In the genomic region with DNA sequence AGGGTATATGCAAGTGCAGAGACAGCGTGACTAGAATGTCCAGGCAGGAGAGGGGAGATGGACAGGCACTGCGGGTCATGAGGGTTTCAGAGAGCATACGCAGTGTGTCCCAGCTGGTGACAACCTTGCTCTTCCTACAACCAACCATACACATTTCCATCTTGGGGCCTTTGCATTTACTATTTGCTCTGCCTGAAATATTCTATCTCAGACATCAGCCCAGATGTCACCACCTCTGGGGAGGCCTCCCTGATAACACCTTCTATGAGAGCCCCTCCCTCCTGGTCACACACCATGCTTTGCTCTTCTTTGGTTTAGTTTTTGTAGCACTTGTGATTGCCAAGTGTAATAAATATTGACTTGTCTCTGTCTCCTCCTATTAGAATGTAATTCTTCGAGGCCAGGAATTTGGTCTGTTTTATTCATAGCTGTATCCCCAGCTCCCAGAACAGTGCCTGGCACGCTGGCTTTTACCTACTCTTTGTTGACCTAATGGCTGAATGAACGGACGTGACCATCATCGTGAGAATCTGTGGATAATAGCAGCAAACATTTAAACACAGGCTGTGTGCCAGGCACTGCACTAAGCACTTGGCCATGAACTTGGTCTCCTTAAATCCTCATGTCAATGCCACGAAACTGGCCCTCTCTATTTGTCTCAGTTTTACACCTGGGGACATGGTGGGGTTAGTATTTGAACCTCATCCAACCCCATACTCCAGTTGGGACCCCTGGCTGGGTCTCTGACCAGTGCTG, we compare ENCODE assay signal across 10 cellular contexts. TPM values are rescaled to one million over a fixed set of nuclear protein-coding genes. Genes with fewer than 3 reads are reported as not detected.
DNase-seq lines count a peak whose midpoint lies in the region; ATAC-seq and TF ChIP-seq lines count a peak whose summit lies in the region.
"Had no signal": no experiment of that assay in that cellular context is flagged by ENCODE, and none has a peak within 500 bp of the region (broad histone marks: within the 10 kb centered on the region; RNA-seq: fewer than 3 reads in every experiment).

No MANE protein-coding gene starts in this region.

- H3K27ac ChIP-seq in colonic mucosa, result no peak overlapping the region

- POLR2A ChIA-PET in activated naive CD8-positive, alpha-beta T cell treated with anti-CD3 and anti-CD28 coated beads, Interleukin-2, amount 10 ng/mL, durations not matched to agents 7 days and 5 days (lab: Charles Lee), result interaction anchor here (0.6 to 1.1 kb wide), 2 partner anchors 13 to 15 kb away, joined by 3 to 4 read pairs; no protein-coding TSS in a partner anchor
- POLR2A ChIA-PET in activated B cell treated with CpG ODN at 0.5 μM for 24 hours (lab: Charles Lee), result interaction anchor here (0.6 to 4.2 kb wide), 18 partner anchors 8 to 355 kb away, joined by 3 to 60 read pairs (median 6); a partner anchor contains a TSS

- TF ChIP-seq CTCF in activated B cell treated with CpG ODN at 0.5 μM for 24 hours (IDR thresholded peaks at IDR 0.05) (no peak), colonic mucosa (IDR thresholded peaks at IDR 0.05) (no peak)

- no peak overlapping the region for H3K9ac ChIP-seq in colonic mucosa (ENCODE audit: low read depth in 2 of 2, low read length in 2 of 2)

- H3K4me3 Mint-ChIP-seq in activated naive CD8-positive, alpha-beta T cell treated with anti-CD3 and anti-CD28 coated beads, Interleukin-2, amount 10 ng/mL, durations not matched to agents 7 days and 5 days, result peak overlapping the region; percentile 56
- no peak overlapping the region for H3K4me3 Mint-ChIP-seq in activated naive CD8-positive, alpha-beta T cell treated with anti-CD3 and anti-CD28 coated beads for 36 hours
- peak overlapping the region; percentile 77 for H3K4me3 Mint-ChIP-seq in activated B cell treated with CpG ODN at 0.5 μM for 24 hours

- intact Hi-C loops in activated B cell treated with CpG ODN at 0.5 μM for 24 hours (cut with micrococcal nuclease), result loop anchor here (1.0 to 10.0 kb wide), 6 partner anchors 8 to 826 kb away; a partner anchor contains a TSS
- intact Hi-C loops in colonic mucosa (cut with DNase I), result no loop called here

- peaks cover 8% of the 10 kb centered on the region for H3K27me3 Mint-ChIP-seq in activated naive CD8-positive, alpha-beta T cell treated with anti-CD3 and anti-CD28 coated beads, Interleukin-2, amount 10 ng/mL, durations not matched to agents 7 days and 5 days
- no peaks in the 10 kb centered on the region for H3K27me3 Mint-ChIP-seq in activated naive CD8-positive, alpha-beta T cell treated with anti-CD3 and anti-CD28 coated beads for 36 hours
- no peaks in the 10 kb centered on the region for H3K27me3 Mint-ChIP-seq in activated B cell treated with CpG ODN at 0.5 μM for 24 hours

- DNase-seq in activated naive CD8-positive, alpha-beta T cell treated with anti-CD3 and anti-CD28 coated beads, Interleukin-2, amount 10 ng/mL, durations not matched to agents 7 days and 5 days, result no peak
- DNase-seq in activated naive CD8-positive, alpha-beta T cell treated with anti-CD3 and anti-CD28 coated beads for 36 hours, result no peak
- DNase-seq in activated B cell treated with CpG ODN at 0.5 μM for 24 hours (no peak), NCI-H146 treated with DMSO at 0.1 percent for 48 hours (lab: John Stamatoyannopoulos, UW; ENCODE audit: unreplicated experiment) (no peak), NK-92 (lab: John Stamatoyannopoulos, UW; ENCODE audit: unreplicated experiment) (no peak), colonic mucosa (no peak), medulla oblongata (ENCODE audit: extremely low spot score) (no peak)
- DNase-seq: activated effector memory CD4-positive, alpha-beta T cell treated with Interleukin-2 at 50 U/mL for 16 hours had no signal

- no peaks in the 10 kb centered on the region for H3K9me3 Mint-ChIP-seq in activated naive CD8-positive, alpha-beta T cell treated with anti-CD3 and anti-CD28 coated beads, Interleukin-2, amount 10 ng/mL, durations not matched to agents 7 days and 5 days
- H3K9me3 Mint-ChIP-seq in activated naive CD8-positive, alpha-beta T cell treated with anti-CD3 and anti-CD28 coated beads for 36 hours, result no peaks in the 10 kb centered on the region
- no peaks in the 10 kb centered on the region for H3K9me3 Mint-ChIP-seq in activated B cell treated with CpG ODN at 0.5 μM for 24 hours

- no peaks in the 10 kb centered on the region for H3K4me1 ChIP-seq in colonic mucosa

- no peaks in the 10 kb centered on the region for H3K9me3 ChIP-seq in colonic mucosa

- no peak overlapping the region for H3K4me3 ChIP-seq in colonic mucosa
- H3K4me3 ChIP-seq: skin epidermis had no signal

- H3K27me3 ChIP-seq in colonic mucosa, result no peaks in the 10 kb centered on the region

- H3K4me1 Mint-ChIP-seq in activated naive CD8-positive, alpha-beta T cell treated with anti-CD3 and anti-CD28 coated beads, Interleukin-2, amount 10 ng/mL, durations not matched to agents 7 days and 5 days, result peaks cover 25% of the 10 kb centered on the region
- peaks cover 15% of the 10 kb centered on the region for H3K4me1 Mint-ChIP-seq in activated naive CD8-positive, alpha-beta T cell treated with anti-CD3 and anti-CD28 coated beads for 36 hours
- peaks cover 96% of the 10 kb centered on the region for H3K4me1 Mint-ChIP-seq in activated B cell treated with CpG ODN at 0.5 μM for 24 hours

- ATAC-seq in activated naive CD8-positive, alpha-beta T cell treated with anti-CD3 and anti-CD28 coated beads, Interleukin-2, amount 10 ng/mL, durations not matched to agents 7 days and 5 days (ENCODE audit: low read depth), result no peak
- ATAC-seq in HG03097 (IDR thresholded peaks at IDR 0.05; ENCODE audit: low FRiP score, unreplicated experiment) (peak; percentile 4), activated B cell treated with CpG ODN at 0.5 μM for 24 hours (ENCODE audit: low read depth) (no peak)

- no peaks in the 10 kb centered on the region for H3K36me3 Mint-ChIP-seq in activated naive CD8-positive, alpha-beta T cell treated with anti-CD3 and anti-CD28 coated beads, Interleukin-2, amount 10 ng/mL, durations not matched to agents 7 days and 5 days
- H3K36me3 Mint-ChIP-seq in activated naive CD8-positive, alpha-beta T cell treated with anti-CD3 and anti-CD28 coated beads for 36 hours, result no peaks in the 10 kb centered on the region
- H3K36me3 Mint-ChIP-seq in activated B cell treated with CpG ODN at 0.5 μM for 24 hours (ENCODE audit: low read depth), result peaks cover 52% of the 10 kb centered on the region

- H3K27ac Mint-ChIP-seq in activated naive CD8-positive, alpha-beta T cell treated with anti-CD3 and anti-CD28 coated beads, Interleukin-2, amount 10 ng/mL, durations not matched to agents 7 days and 5 days, result peak overlapping the region; percentile 81
- H3K27ac Mint-ChIP-seq in activated naive CD8-positive, alpha-beta T cell treated with anti-CD3 and anti-CD28 coated beads for 36 hours, result no peak overlapping the region
- H3K27ac Mint-ChIP-seq in activated B cell treated with CpG ODN at 0.5 μM for 24 hours, result peak overlapping the region; percentile 97

- H3K36me3 ChIP-seq in colonic mucosa, result no peaks in the 10 kb centered on the region

- CTCF ChIA-PET in activated B cell treated with CpG ODN at 0.5 μM for 24 hours (lab: Charles Lee), result interaction anchor here (0.7 to 1.8 kb wide), 5 partner anchors 8 to 60 kb away, joined by 3 to 6 read pairs (median 5); no protein-coding TSS in a partner anchor

RNA-seq across cellular contexts. Expression of a gene that starts 51.9 kb away (rescaled TPM):
- 10 to 100 TPM; 13.5 to 15.2 TPM for total RNA-seq in activated naive CD8-positive, alpha-beta T cell treated with anti-CD3 and anti-CD28 coated beads, Interleukin-2, amount 10 ng/mL, durations not matched to agents 7 days and 5 days
- 1 to 10 TPM; 7.7 to 8.1 TPM for total RNA-seq in activated naive CD8-positive, alpha-beta T cell treated with anti-CD3 and anti-CD28 coated beads for 36 hours
- total RNA-seq in activated B cell treated with CpG ODN at 0.5 μM for 24 hours (449 and 525 TPM in 2 replicates), colonic mucosa (1 to 10 TPM; 9.1 to 9.6 TPM)

Comparison
In these comparisons a context has a peak if more than half of its experiments do, and no peak if none do; other contexts are left out.
1. RNA of a gene that starts 51.9 kb away (total RNA-seq): 449 to 525 TPM in activated B cell treated with CpG ODN at 0.5 μM for 24 hours; 13.5 to 15.2 TPM in activated naive CD8-positive, alpha-beta T cell treated with anti-CD3 and anti-CD28 coated beads, Interleukin-2, amount 10 ng/mL, durations not matched to agents 7 days and 5 days, 9.1 to 9.6 TPM in colonic mucosa and 7.7 to 8.1 TPM in activated naive CD8-positive, alpha-beta T cell treated with anti-CD3 and anti-CD28 coated beads for 36 hours; every median in the first group is over 10 times any median in the second.